ENCODE assay signal across 21 cellular contexts in genomic region chr20:32353848-32354496, GRCh38. TPM values are rescaled to one million over a fixed set of nuclear protein-coding genes. Genes with fewer than 3 reads are reported as not detected.
DNase-seq lines count a peak whose midpoint lies in the region; ATAC-seq and TF ChIP-seq lines count a peak whose summit lies in the region.
"Had no signal": no experiment of that assay in that cellular context is flagged by ENCODE, and none has a peak within 500 bp of the region (broad histone marks: within the 10 kb centered on the region; RNA-seq: fewer than 3 reads in every experiment).

No MANE protein-coding gene starts in this region.

- peak overlapping the region; percentile 80 for H2BK5ac ChIP-seq in IMR-90 (ENCODE audit: low read depth, low read length, poor library complexity, severe bottlenecking)

- WGBS in IMR-90 (ENCODE audit: extremely low coverage in 2 of 2, insufficient read length in 1 of 2), 2 experiments: no CpG with 5 or more reads among the region's 6 CpGs

- no peaks in the 10 kb centered on the region for H3K27me3 Mint-ChIP-seq in activated T-cell treated with anti-CD3 and anti-CD28 coated beads, Interleukin-2, amount 50 U/mL, for 24 hours
- peaks cover 1% of the 10 kb centered on the region for H3K27me3 Mint-ChIP-seq in activated naive CD8-positive, alpha-beta T cell treated with anti-CD3 and anti-CD28 coated beads, Interleukin-2, amount 50 U/mL, for 24 hours
- H3K27me3 Mint-ChIP-seq: activated naive CD8-positive, alpha-beta T cell treated with anti-CD3 and anti-CD28 coated beads, Interleukin-2, amount 10 ng/mL, durations not matched to agents 7 days and 5 days; dendritic cell treated with granulocyte-macrophage colony-stimulating factor and Interleukin-4, amounts not matched to agents 40 ng/mL and 50 ng/mL, for 4 days; naive B cell had no signal

- no peak overlapping the region for H2AK9ac ChIP-seq in IMR-90 (replicated peaks; ENCODE audit: low read depth, low read length, poor library complexity)

- peaks cover 9% of the 10 kb centered on the region for H4K20me1 ChIP-seq in IMR-90 (ENCODE audit: insufficient read depth, low read length)

- no peak for TF ChIP-seq POLR2A in IMR-90 (IDR thresholded peaks at IDR 0.05; ENCODE audit: low read depth, low read length)

- H3K14ac ChIP-seq in IMR-90 (replicated peaks; ENCODE audit: low read depth, low read length): peak overlapping the region; percentile 81; the same call in 1 of the 2 replicates

- DNase-seq in activated T-cell treated with anti-CD3 and anti-CD28 coated beads, Interleukin-2, amount 50 U/mL, for 24 hours: no peak
- no peak for DNase-seq in activated T-cell treated with anti-CD3 and anti-CD28 coated beads, Interleukin-2, amount 50 U/mL, for 1 hour
- DNase-seq in IMR-90: no peak
- DNase-seq in activated naive CD8-positive, alpha-beta T cell treated with anti-CD3 and anti-CD28 coated beads, Interleukin-2, amount 50 U/mL, for 24 hours: no peak
- DNase-seq in HEK293T (ENCODE audit: extremely low spot score): no peak
- DNase-seq in NCI-H187 (lab: John Stamatoyannopoulos, UW): no peak
- DNase-seq: activated naive CD8-positive, alpha-beta T cell treated with anti-CD3 and anti-CD28 coated beads, Interleukin-2, amount 10 ng/mL, durations not matched to agents 7 days and 5 days; CD8-positive, alpha-beta memory T cell; foreskin keratinocyte; H9; naive B cell; NCI-H1417; NCI-H2171; small intestine; stimulated activated CD4-positive, alpha-beta T cell treated with anti-CD3 and anti-CD28 coated beads, Interleukin-4, amount 100 ng/mL, for 24 hours; T1000; testis had no signal

- H3K9me3 Mint-ChIP-seq in activated T-cell treated with anti-CD3 and anti-CD28 coated beads, Interleukin-2, amount 50 U/mL, for 24 hours: no peaks in the 10 kb centered on the region
- no peaks in the 10 kb centered on the region for H3K9me3 Mint-ChIP-seq in activated naive CD8-positive, alpha-beta T cell treated with anti-CD3 and anti-CD28 coated beads, Interleukin-2, amount 50 U/mL, for 24 hours
- H3K9me3 Mint-ChIP-seq: activated naive CD8-positive, alpha-beta T cell treated with anti-CD3 and anti-CD28 coated beads, Interleukin-2, amount 10 ng/mL, durations not matched to agents 7 days and 5 days; CD8-positive, alpha-beta memory T cell; H9; naive B cell had no signal

- peaks cover 12% of the 10 kb centered on the region for H3K9me1 ChIP-seq in IMR-90 (ENCODE audit: insufficient read depth, low read length)

- peak overlapping the region; percentile 27; the same call in 1 of the 3 replicates for H2BK15ac ChIP-seq in IMR-90 (ENCODE audit: low read depth, low read length)

- H3K4me3 ChIP-seq in IMR-90 (ENCODE audit: insufficient read depth, low read depth, low read length) (no peak overlapping the region), skeletal muscle satellite cell (ENCODE audit: low read length) (no peak overlapping the region)
- H3K4me3 ChIP-seq: breast epithelium, testis had no signal

- 0 out of 4 replicates have a peak overlapping the region, but pooled peaks of 1 of the 2 experiments have one; percentile 62 for H4K8ac ChIP-seq in IMR-90 (ENCODE audit: low read depth in 2 of 2, low read length in 2 of 2)

- in situ Hi-C loops in IMR-90 (cut with MboI; ENCODE audit: low sequenced_read_pairs): no loop called here

- no peak overlapping the region; the same call in 1 of the 2 replicates for H3K18ac ChIP-seq in IMR-90 (ENCODE audit: low read depth, low read length)

- dilution Hi-C loops in IMR-90 (cut with HindIII; ENCODE audit: low sequenced_read_pairs, unreplicated experiment): no loop called here

- H3K27ac Mint-ChIP-seq in activated T-cell treated with anti-CD3 and anti-CD28 coated beads, Interleukin-2, amount 50 U/mL, for 24 hours: peak overlapping the region; percentile 93
- peak overlapping the region; percentile 70 for H3K27ac Mint-ChIP-seq in activated naive CD8-positive, alpha-beta T cell treated with anti-CD3 and anti-CD28 coated beads, Interleukin-2, amount 50 U/mL, for 24 hours
- H3K27ac Mint-ChIP-seq: activated naive CD8-positive, alpha-beta T cell treated with anti-CD3 and anti-CD28 coated beads, Interleukin-2, amount 10 ng/mL, durations not matched to agents 7 days and 5 days; dendritic cell treated with granulocyte-macrophage colony-stimulating factor and Interleukin-4, amounts not matched to agents 40 ng/mL and 50 ng/mL, for 4 days; H9 had no signal

- H3K56ac ChIP-seq in IMR-90 (ENCODE audit: extremely low read depth, insufficient read depth, low read length): no peak overlapping the region

- H3K23ac ChIP-seq in IMR-90 (ENCODE audit: low read depth, low read length): peak overlapping the region; percentile 78; the same call in 1 of the 2 replicates

- intact Hi-C loops in IMR-90 (cut with micrococcal nuclease): no loop called here

- H3K4me2 ChIP-seq in IMR-90 (ENCODE audit: low read depth, low read length): no peak overlapping the region
- H3K4me2 ChIP-seq in skeletal muscle satellite cell (ENCODE audit: low read length): peak overlapping the region; percentile 34

- H3K36me3 ChIP-seq in IMR-90 (ENCODE audit: control insufficient read depth, insufficient read depth, low read length) (no peaks in the 10 kb centered on the region), skeletal muscle satellite cell (ENCODE audit: insufficient read depth, low read length) (no peaks in the 10 kb centered on the region)
- H3K36me3 ChIP-seq: breast epithelium had no signal

- H3K4me1 ChIP-seq in IMR-90 (ENCODE audit: control insufficient read depth, insufficient read depth, low read length) (peaks cover 2% of the 10 kb centered on the region; the same call in 1 of the 2 replicates), skeletal muscle satellite cell (ENCODE audit: control insufficient read depth, insufficient read depth, low read length) (peaks cover 40% of the 10 kb centered on the region)
- H3K4me1 ChIP-seq: breast epithelium, foreskin keratinocyte had no signal

- no peak overlapping the region for H3K27ac ChIP-seq in IMR-90 (ENCODE audit: insufficient read depth, low read length)
- H3K27ac ChIP-seq: breast epithelium, foreskin keratinocyte, testis had no signal

- H3K79me1 ChIP-seq in IMR-90 (ENCODE audit: low read depth in 1 of 2, low read length in 2 of 2): peaks cover 0 to 16% of the 10 kb centered on the region in 2 experiments; a peak in 1 of 4 replicates

- no peak overlapping the region for H4K5ac ChIP-seq in IMR-90 (ENCODE audit: low read depth, low read length)

- H2BK120ac ChIP-seq in IMR-90 (ENCODE audit: low read depth, low read length): peak overlapping the region; percentile 77

- no peak overlapping the region for H3K4me3 Mint-ChIP-seq in activated T-cell treated with anti-CD3 and anti-CD28 coated beads, Interleukin-2, amount 50 U/mL, for 24 hours
- no peak overlapping the region for H3K4me3 Mint-ChIP-seq in activated naive CD8-positive, alpha-beta T cell treated with anti-CD3 and anti-CD28 coated beads, Interleukin-2, amount 50 U/mL, for 24 hours
- H3K4me3 Mint-ChIP-seq: activated naive CD8-positive, alpha-beta T cell treated with anti-CD3 and anti-CD28 coated beads, Interleukin-2, amount 10 ng/mL, durations not matched to agents 7 days and 5 days; dendritic cell treated with granulocyte-macrophage colony-stimulating factor and Interleukin-4, amounts not matched to agents 40 ng/mL and 50 ng/mL, for 4 days; H9 had no signal

- H4K91ac ChIP-seq in IMR-90 (ENCODE audit: insufficient read depth, low read depth, low read length): peak overlapping the region; percentile 53

- peak overlapping the region; percentile 67; the same call in 1 of the 2 replicates for H2BK20ac ChIP-seq in IMR-90 (ENCODE audit: low read depth, low read length)

- no peaks in the 10 kb centered on the region for H3K27me3 ChIP-seq in IMR-90 (ENCODE audit: control insufficient read depth, insufficient read depth, low read length)
- no peaks in the 10 kb centered on the region for H3K27me3 ChIP-seq in skeletal muscle satellite cell (ENCODE audit: control insufficient read depth, insufficient read depth, low read length)
- H3K27me3 ChIP-seq: breast epithelium, foreskin keratinocyte, testis had no signal

- H2AK5ac ChIP-seq in IMR-90 (ENCODE audit: low read depth, low read length): peak overlapping the region; percentile 25

- no peak overlapping the region for H2AFZ ChIP-seq in IMR-90 (replicated peaks; ENCODE audit: low read length, poor library complexity)

- no TSS peak for BruUV-seq in IMR-90 (replicated peaks; lab: Mats Ljungman, UMichigan)

- H3K9ac ChIP-seq in IMR-90 (ENCODE audit: low read depth, low read length) (no peak overlapping the region), skeletal muscle satellite cell (ENCODE audit: low read depth, low read length) (no peak overlapping the region)

- H3K4ac ChIP-seq in IMR-90 (ENCODE audit: low read depth, low read length): peak overlapping the region; percentile 83

- POLR2A ChIA-PET in IMR-90 (lab: Charles Lee; ENCODE audit: unreplicated experiment) (no interaction called here), HEK293T (lab: Yijun Ruan, JAX) (no interaction called here)

- no peak for TF ChIP-seq RAD21 in IMR-90 (IDR thresholded peaks at IDR 0.05; ENCODE audit: low read length)

- ATAC-seq in IMR-90 (ENCODE audit: low read depth): no peak
- no peak for ATAC-seq in activated naive CD8-positive, alpha-beta T cell treated with anti-CD3 and anti-CD28 coated beads, Interleukin-2, amount 50 U/mL, for 24 hours
- ATAC-seq in GM18907 (IDR thresholded peaks at IDR 0.05; ENCODE audit: unreplicated experiment): no peak
- ATAC-seq: foreskin keratinocyte had no signal

- CTCF ChIA-PET in IMR-90 (lab: Yijun Ruan, JAX): no interaction called here
- CTCF ChIA-PET in HEK293T (lab: Yijun Ruan, JAX): interaction anchor here (0.6 kb wide), 1 partner anchor 597 kb away, joined by 3 read pairs; no protein-coding TSS in a partner anchor

- H3K36me3 Mint-ChIP-seq in activated T-cell treated with anti-CD3 and anti-CD28 coated beads, Interleukin-2, amount 50 U/mL, for 24 hours (ENCODE audit: low read depth): peaks cover 17% of the 10 kb centered on the region
- peaks cover 8% of the 10 kb centered on the region for H3K36me3 Mint-ChIP-seq in activated naive CD8-positive, alpha-beta T cell treated with anti-CD3 and anti-CD28 coated beads, Interleukin-2, amount 50 U/mL, for 24 hours (ENCODE audit: low read depth)

- H3K9me3 ChIP-seq in IMR-90 (ENCODE audit: control insufficient read depth, insufficient read depth, low read length) (0 out of 2 replicates have a peak, but pooled peaks cover 3% of the 10 kb centered on the region), skeletal muscle satellite cell (replicated peaks; ENCODE audit: low read length) (no peaks in the 10 kb centered on the region)
- H3K9me3 ChIP-seq: breast epithelium, testis had no signal

- no peak for TF ChIP-seq CTCF in IMR-90 (conservative IDR thresholded peaks at IDR 0.05; ENCODE audit: low read depth, low read length)

- H3K4me1 Mint-ChIP-seq in activated T-cell treated with anti-CD3 and anti-CD28 coated beads, Interleukin-2, amount 50 U/mL, for 24 hours (ENCODE audit: low read depth): peaks cover 41% of the 10 kb centered on the region
- H3K4me1 Mint-ChIP-seq in activated naive CD8-positive, alpha-beta T cell treated with anti-CD3 and anti-CD28 coated beads, Interleukin-2, amount 50 U/mL, for 24 hours: peaks cover 35% of the 10 kb centered on the region

RNA-seq across cellular contexts. Expression of gene ASXL1, which starts 4.2 kb away (rescaled TPM):
- total RNA-seq in IMR-90 (2012; rRNA removed): 29.9 and 33.3 TPM in 2 replicates
- 35.2 and 37.1 TPM in 2 replicates for polyA plus RNA-seq in IMR-90 (2012; rRNA removed)
- 14.9 and 24.1 TPM in 2 replicates for polyA plus RNA-seq in IMR-90 (2012; cell fraction: cytosol; rRNA removed)
- 156 and 211 TPM in 2 replicates for polyA plus RNA-seq in IMR-90 (2012; cell fraction: nucleus; rRNA removed; ENCODE audit: low replicate concordance)
- total RNA-seq in skeletal muscle satellite cell (2012; rRNA removed): 29.9 and 34.5 TPM in 2 replicates
